12 cellular contexts compared by ENCODE assay signal in genomic region chr1:50421768-50422674, GRCh38. TPM values are rescaled to one million over a fixed set of nuclear protein-coding genes. Genes with fewer than 3 reads are reported as not detected.
DNase-seq lines count a peak whose midpoint lies in the region; ATAC-seq and TF ChIP-seq lines count a peak whose summit lies in the region.
"Had no signal": no experiment of that assay in that cellular context is flagged by ENCODE, and none has a peak within 500 bp of the region (broad histone marks: within the 10 kb centered on the region; RNA-seq: fewer than 3 reads in every experiment).

No MANE protein-coding gene starts in this region.

- CTCF ChIA-PET in CD4-positive, alpha-beta memory T cell (lab: Charles Lee; ENCODE audit: partially characterized antibody), result no interaction called here
- CTCF ChIA-PET in naive thymus-derived CD4-positive, alpha-beta T cell (lab: Charles Lee), result no interaction called here

- ATAC-seq in activated T-helper 17 cell treated with anti-CD3 and anti-CD28 coated beads, Interleukin-2, amount 50 U/mL, for 72 hours (replicated peaks), result no peak
- no peak for ATAC-seq in naive thymus-derived CD4-positive, alpha-beta T cell
- ATAC-seq in HG02973 (IDR thresholded peaks at IDR 0.05; ENCODE audit: unreplicated experiment) (no peak), GM21576 (IDR thresholded peaks at IDR 0.05; ENCODE audit: unreplicated experiment) (no peak)
- ATAC-seq: Panc1 had no signal

- peaks cover 60% of the 10 kb centered on the region in 2 donors for H3K27me3 Mint-ChIP-seq in CD4-positive, alpha-beta memory T cell
- H3K27me3 Mint-ChIP-seq in activated T-helper 17 cell treated with anti-CD3 and anti-CD28 coated beads, Interleukin-2, amount 50 U/mL, for 72 hours, result peaks cover 64% of the 10 kb centered on the region
- peaks cover 70 to 86% (median 73%) of the 10 kb centered on the region in 5 donors for H3K27me3 Mint-ChIP-seq in naive thymus-derived CD4-positive, alpha-beta T cell

- no peak for TF ChIP-seq CTCF in GM20000 (IDR thresholded peaks at IDR 0.05; ENCODE audit: extremely low read depth, missing control alignments)

- peak overlapping the region in 7 of 8 donors; percentile 23 to 81 (median 64) for H3K4me3 Mint-ChIP-seq in CD4-positive, alpha-beta memory T cell
- H3K4me3 Mint-ChIP-seq in activated T-helper 17 cell treated with anti-CD3 and anti-CD28 coated beads, Interleukin-2, amount 50 U/mL, for 72 hours, result peak overlapping the region; percentile 81
- H3K4me3 Mint-ChIP-seq in naive thymus-derived CD4-positive, alpha-beta T cell, result peak overlapping the region; percentile 5 to 83 (median 56)

- H3K4me3 ChIP-seq in CD4-positive, alpha-beta memory T cell (ENCODE audit: low read length in 2 of 2), result no peak overlapping the region
- H3K4me3 ChIP-seq in naive thymus-derived CD4-positive, alpha-beta T cell (ENCODE audit: low read length), result no peak overlapping the region
- H3K4me3 ChIP-seq: mucosa of descending colon had no signal

- intact Hi-C loops in CD4-positive, alpha-beta memory T cell (cut with micrococcal nuclease), result no loop called here
- intact Hi-C loops in naive thymus-derived CD4-positive, alpha-beta T cell (cut with micrococcal nuclease), result loop anchor here in 1 of 2 donors (5.0 kb wide), 1 partner anchor 185 kb away; no protein-coding TSS in a partner anchor

- no peaks in the 10 kb centered on the region for H3K9me3 ChIP-seq in CD4-positive, alpha-beta memory T cell (ENCODE audit: control insufficient read depth in 1 of 2, low read length in 2 of 2)
- H3K9me3 ChIP-seq in naive thymus-derived CD4-positive, alpha-beta T cell (ENCODE audit: control insufficient read depth in 2 of 3, low read length in 3 of 3), result no peaks in the 10 kb centered on the region
- H3K9me3 ChIP-seq: mucosa of descending colon, right atrium auricular region had no signal

- no peaks in the 10 kb centered on the region for H3K36me3 ChIP-seq in CD4-positive, alpha-beta memory T cell (ENCODE audit: insufficient read depth, low read length)
- no peaks in the 10 kb centered on the region for H3K36me3 ChIP-seq in naive thymus-derived CD4-positive, alpha-beta T cell (ENCODE audit: control insufficient read depth in 2 of 3, insufficient read depth in 3 of 3, low read length in 3 of 3)
- H3K36me3 ChIP-seq: right atrium auricular region had no signal

- H3K4me1 Mint-ChIP-seq in CD4-positive, alpha-beta memory T cell, result peaks cover 29 to 75% (median 54%) of the 10 kb centered on the region in 4 donors
- peaks cover 31% of the 10 kb centered on the region for H3K4me1 Mint-ChIP-seq in activated T-helper 17 cell treated with anti-CD3 and anti-CD28 coated beads, Interleukin-2, amount 50 U/mL, for 72 hours
- H3K4me1 Mint-ChIP-seq in naive thymus-derived CD4-positive, alpha-beta T cell, result peaks cover 28 to 66% (median 47%) of the 10 kb centered on the region in 7 donors

- POLR2A ChIA-PET in CD4-positive, alpha-beta memory T cell (lab: Charles Lee; ENCODE audit: partially characterized antibody), result no interaction called here
- POLR2A ChIA-PET in naive thymus-derived CD4-positive, alpha-beta T cell (lab: Charles Lee), result no interaction called here

- H3K9me3 Mint-ChIP-seq in CD4-positive, alpha-beta memory T cell, result peaks cover 0 to 2% (median 0%) of the 10 kb centered on the region in 8 donors
- H3K9me3 Mint-ChIP-seq in activated T-helper 17 cell treated with anti-CD3 and anti-CD28 coated beads, Interleukin-2, amount 50 U/mL, for 72 hours, result no peaks in the 10 kb centered on the region
- H3K9me3 Mint-ChIP-seq in naive thymus-derived CD4-positive, alpha-beta T cell, result peaks cover 0 to 8% (median 0%) of the 10 kb centered on the region in 11 donors

- H3K27me3 ChIP-seq in CD4-positive, alpha-beta memory T cell (ENCODE audit: insufficient read depth, low read length), result peaks cover 40% of the 10 kb centered on the region
- H3K27me3 ChIP-seq in naive thymus-derived CD4-positive, alpha-beta T cell (ENCODE audit: control insufficient read depth in 2 of 2, insufficient read depth in 2 of 2, low read length in 2 of 2), result peaks cover 4 to 23% of the 10 kb centered on the region in 2 donors

- DNase-seq in CD4-positive, alpha-beta memory T cell, result no peak
- peak; percentile 49 for DNase-seq in GM20000 (ENCODE audit: low spot score)
- DNase-seq in naive thymus-derived CD4-positive, alpha-beta T cell, result no peak
- DNase-seq in NCI-H1930 (lab: John Stamatoyannopoulos, UW), result no peak
- DNase-seq: mucosa of descending colon, NCI-H446 treated with DMSO at 0.1 percent for 48 hours had no signal

- H3K27ac ChIP-seq in CD4-positive, alpha-beta memory T cell (ENCODE audit: low read depth, low read length), result no peak overlapping the region
- H3K27ac ChIP-seq in naive thymus-derived CD4-positive, alpha-beta T cell (ENCODE audit: low read depth, low read length), result no peak overlapping the region
- H3K27ac ChIP-seq: right atrium auricular region had no signal

- H3K4me1 ChIP-seq in CD4-positive, alpha-beta memory T cell (ENCODE audit: insufficient read depth, low read length), result peaks cover 28% of the 10 kb centered on the region
- no peaks in the 10 kb centered on the region for H3K4me1 ChIP-seq in naive thymus-derived CD4-positive, alpha-beta T cell (ENCODE audit: control insufficient read depth in 2 of 2, insufficient read depth in 2 of 2, low read length in 2 of 2)

- H3K27ac Mint-ChIP-seq in CD4-positive, alpha-beta memory T cell, result peak overlapping the region in 2 of 7 donors; percentile 7 to 33
- H3K27ac Mint-ChIP-seq in activated T-helper 17 cell treated with anti-CD3 and anti-CD28 coated beads, Interleukin-2, amount 50 U/mL, for 72 hours, result no peak overlapping the region
- peak overlapping the region in 1 of 9 donors; percentile 82 for H3K27ac Mint-ChIP-seq in naive thymus-derived CD4-positive, alpha-beta T cell

- peaks cover 0 to 3% of the 10 kb centered on the region in 2 donors for H3K36me3 Mint-ChIP-seq in CD4-positive, alpha-beta memory T cell
- H3K36me3 Mint-ChIP-seq in activated T-helper 17 cell treated with anti-CD3 and anti-CD28 coated beads, Interleukin-2, amount 50 U/mL, for 72 hours (ENCODE audit: low read depth), result peaks cover 30% of the 10 kb centered on the region
- peaks cover 0 to 8% (median 0%) of the 10 kb centered on the region in 5 donors for H3K36me3 Mint-ChIP-seq in naive thymus-derived CD4-positive, alpha-beta T cell

RNA-seq across cellular contexts. Expression of gene DMRTA2, which starts 1.2 kb away (rescaled TPM):
- total RNA-seq in CD4-positive, alpha-beta memory T cell, result not detected
- polyA plus RNA-seq in CD4-positive, alpha-beta memory T cell, result not detected
- not detected for total RNA-seq in activated T-helper 17 cell treated with anti-CD3 and anti-CD28 coated beads, Interleukin-2, amount 50 U/mL, for 72 hours
- not detected for total RNA-seq in naive thymus-derived CD4-positive, alpha-beta T cell
- polyA plus RNA-seq in naive thymus-derived CD4-positive, alpha-beta T cell, result not detected
- total RNA-seq: cerebellum, mucosa of descending colon, right atrium auricular region had no signal
